ENCODE assay signal across 16 cellular contexts in genomic region chr12:109989380-109989779, GRCh38. TPM values are rescaled to one million over a fixed set of nuclear protein-coding genes. Genes with fewer than 3 reads are reported as not detected.
A peak's percentile ranks its signal among the peaks of the same experiment; 100 is the strongest.
DNase-seq lines count a peak whose midpoint lies in the region; ATAC-seq and TF ChIP-seq lines count a peak whose summit lies in the region.
"Had no signal": no experiment of that assay in that cellular context is flagged by ENCODE, and none has a peak within 500 bp of the region (broad histone marks: within the 10 kb centered on the region; RNA-seq: fewer than 3 reads in every experiment).

No MANE protein-coding gene starts in this region.

- peak overlapping the region; percentile 31 for H3K4me2 ChIP-seq in hepatocyte

- no peak for ATAC-seq in left ventricle myocardium superior
- ATAC-seq in GM21515 (IDR thresholded peaks at IDR 0.05; ENCODE audit: unreplicated experiment): no peak
- ATAC-seq: activated CD8-positive, alpha-beta T cell treated with anti-CD3 and anti-CD28 coated beads for 36 hours; left colon had no signal

- H3K27me3 ChIP-seq in cardiac muscle cell (no peaks in the 10 kb centered on the region), WERI-Rb-1 (ENCODE audit: insufficient read depth, low read depth, severe bottlenecking) (no peaks in the 10 kb centered on the region), hepatocyte (no peaks in the 10 kb centered on the region)

- no peak for TF ChIP-seq CTCF in cardiac muscle cell (IDR thresholded peaks at IDR 0.05; ENCODE audit: low read depth, low read length)
- no peak for TF ChIP-seq CTCF in WERI-Rb-1 (IDR thresholded peaks at IDR 0.05; ENCODE audit: low read depth, low read length)
- TF ChIP-seq CTCF in hepatocyte (IDR thresholded peaks at IDR 0.05; ENCODE audit: poor library complexity): no peak

- peaks cover 9% of the 10 kb centered on the region for H3K4me1 ChIP-seq in cardiac muscle cell (ENCODE audit: low read depth)
- H3K4me1 ChIP-seq in hepatocyte (ENCODE audit: insufficient read depth): peaks cover 14% of the 10 kb centered on the region

- peaks cover 3% of the 10 kb centered on the region for H4K20me1 ChIP-seq in hepatocyte (ENCODE audit: insufficient read depth, poor library complexity, severe bottlenecking)

- H3K4me3 ChIP-seq in cardiac muscle cell: no peak overlapping the region
- no peak overlapping the region for H3K4me3 ChIP-seq in WERI-Rb-1 (ENCODE audit: low read depth, low read length)
- no peak overlapping the region for H3K4me3 ChIP-seq in hepatocyte

- peak overlapping the region; percentile 14 for H3K27ac ChIP-seq in cardiac muscle cell
- H3K27ac ChIP-seq in WERI-Rb-1: peak overlapping the region; percentile 57
- peak overlapping the region; percentile 7 for H3K27ac ChIP-seq in hepatocyte
- peak overlapping the region; percentile 19 for H3K27ac ChIP-seq in substantia nigra (ENCODE audit: low read depth, low read length, poor library complexity, severe bottlenecking)

- no peaks in the 10 kb centered on the region for H3K9me3 ChIP-seq in cardiac muscle cell (ENCODE audit: low read depth)
- H3K9me3 ChIP-seq in WERI-Rb-1 (ENCODE audit: severe bottlenecking): no peaks in the 10 kb centered on the region
- H3K9me3 ChIP-seq in hepatocyte (ENCODE audit: low read depth): no peaks in the 10 kb centered on the region

- intact Hi-C loops in left ventricle myocardium superior (cut with micrococcal nuclease): no loop called here

- H2AFZ ChIP-seq in hepatocyte: no peak overlapping the region

- H3K36me3 ChIP-seq in cardiac muscle cell (peaks cover 16% of the 10 kb centered on the region), WERI-Rb-1 (peaks cover 42% of the 10 kb centered on the region), hepatocyte (replicated peaks; ENCODE audit: insufficient read depth, low read depth) (no peaks in the 10 kb centered on the region)

- peaks cover 33% of the 10 kb centered on the region for H3K79me2 ChIP-seq in hepatocyte

- WGBS in hepatocyte (ENCODE audit: low lambda C conversion rate, missing lambda C conversion rate): 67% methylated on average over 5 of the region's 5 CpGs

- no peaks in the 10 kb centered on the region for H3K9me2 ChIP-seq in hepatocyte (replicated peaks; ENCODE audit: insufficient read depth)

- DNase-seq in cardiac muscle cell (ENCODE audit: low read depth in 1 of 2, low spot score in 1 of 2): no peak
- DNase-seq in left ventricle myocardium superior: no peak
- DNase-seq in WERI-Rb-1: peak; percentile 62
- no peak for DNase-seq in hepatocyte (ENCODE audit: low spot score)
- peak in 1 of 49 donors; percentile 46 for DNase-seq in substantia nigra (lab: John Stamatoyannopoulos, UW)
- no peak for DNase-seq in NCI-H1436 (lab: John Stamatoyannopoulos, UW)
- DNase-seq: activated CD8-positive, alpha-beta T cell treated with anti-CD3 and anti-CD28 coated beads for 36 hours; erythroblast; left colon; midbrain; NCI-H2171; NCI-H526; SIG-M5; stimulated activated CD4-positive, alpha-beta T cell treated with anti-CD3 and anti-CD28 coated beads, Interleukin-15, amount 100 ng/mL, for 24 hours; T-helper 1 cell had no signal

RNA-seq across cellular contexts. Expression of gene GIT2, which starts 6.8 kb away (rescaled TPM):
- 24.3 and 25.7 TPM in 2 replicates for total RNA-seq in cardiac muscle cell
- polyA plus RNA-seq in cardiac muscle cell: 23.3 and 34.7 TPM in 2 replicates
- total RNA-seq in left ventricle myocardium superior: 41.4 TPM
- 20.8 and 22.4 TPM in 2 replicates for total RNA-seq in hepatocyte
- polyA plus RNA-seq in hepatocyte: 21.5 and 21.9 TPM in 2 replicates

RNA-seq across cellular contexts. Expression of gene ANKRD13A, which starts 9.8 kb away (rescaled TPM):
- total RNA-seq in cardiac muscle cell (77.2 and 131 TPM in 2 replicates), left ventricle myocardium superior (24.4 TPM), hepatocyte (49.7 and 55.3 TPM in 2 replicates)
- polyA plus RNA-seq in cardiac muscle cell (25.5 and 26.9 TPM in 2 replicates), hepatocyte (13.2 and 14.3 TPM in 2 replicates)

RNA-seq across cellular contexts. Expression of gene C12orf76, which starts 58.9 kb away (rescaled TPM):
- total RNA-seq in cardiac muscle cell: 24.8 and 25.0 TPM in 2 replicates
- 14.9 and 19.8 TPM in 2 replicates for polyA plus RNA-seq in cardiac muscle cell
- 5.7 TPM for total RNA-seq in left ventricle myocardium superior
- 24.6 and 29.3 TPM in 2 replicates for total RNA-seq in hepatocyte
- polyA plus RNA-seq in hepatocyte: 13.6 and 18.5 TPM in 2 replicates

Comparison
In these comparisons a context has a peak if more than half of its experiments do, and no peak if none do; other contexts are left out.
1. H3K27ac ChIP-seq: peak in every context shown above with its lines; median percentile 57 in WERI-Rb-1; 19 in substantia nigra; 14 in cardiac muscle cell; 7 in hepatocyte.